Comparison of ENCODE assay signal across 18 cellular contexts in genomic region chr2:8892149-8892548, GRCh38.
"Had no signal": no experiment of that assay in that cellular context is flagged by ENCODE, and none has a peak within 500 bp of the region (broad histone marks: within the 10 kb centered on the region; RNA-seq: fewer than 3 reads in every experiment).

No MANE protein-coding gene starts in this region.

- ATAC-seq: activated T-cell treated with anti-CD3 and anti-CD28 coated beads, Interleukin-2, amount 50 U/mL, for 72 hours; foreskin keratinocyte; natural killer cell treated with Interleukin-12 subunit alpha and Interleukin-12 subunit beta and Interleukin-15 and Interleukin-18, amount 100 ng/mL, for 72 hours had no signal

- H3K4me1 ChIP-seq: foreskin keratinocyte, testis had no signal

- H3K27me3 Mint-ChIP-seq: activated CD4-positive, alpha-beta memory T cell treated with anti-CD3 and anti-CD28 coated beads, Interleukin-2, amount 10 ng/mL, durations not matched to agents 7 days and 5 days; activated naive CD4-positive, alpha-beta T cell treated with anti-CD3 and anti-CD28 coated beads, Interleukin-2, amount 10 ng/mL, durations not matched to agents 7 days and 5 days; natural killer cell treated with Interleukin-12 subunit alpha and Interleukin-12 subunit beta and Interleukin-15 and Interleukin-18, amount 100 ng/mL, for 72 hours had no signal

- H3K27ac ChIP-seq: foreskin keratinocyte, hepatocyte, testis had no signal

- H3K27ac Mint-ChIP-seq: activated CD4-positive, alpha-beta memory T cell treated with anti-CD3 and anti-CD28 coated beads, Interleukin-2, amount 10 ng/mL, durations not matched to agents 7 days and 5 days; activated CD4-positive, alpha-beta T cell treated with anti-CD3 and anti-CD28 coated beads, Interleukin-2, amount 10 ng/mL, durations not matched to agents 24 days and 14 days; activated naive CD4-positive, alpha-beta T cell treated with anti-CD3 and anti-CD28 coated beads, Interleukin-2, amount 10 ng/mL, durations not matched to agents 7 days and 5 days; activated T-cell treated with anti-CD3 and anti-CD28 coated beads, Interleukin-2, amount 50 U/mL, for 72 hours; natural killer cell treated with Interleukin-12 subunit alpha and Interleukin-12 subunit beta and Interleukin-15 and Interleukin-18, amount 100 ng/mL, for 72 hours had no signal

- H3K4me3 ChIP-seq: hepatocyte, spleen, testis had no signal

- H3K9me3 ChIP-seq: testis had no signal

- FAIRE-seq: endometrium had no signal

- H3K27me3 ChIP-seq: foreskin keratinocyte, hepatocyte, spleen, testis had no signal

- DNase-seq: activated CD4-positive, alpha-beta memory T cell treated with anti-CD3 and anti-CD28 coated beads, Interleukin-2, amount 10 ng/mL, durations not matched to agents 7 days and 5 days; activated CD4-positive, alpha-beta T cell treated with anti-CD3 and anti-CD28 coated beads, Interleukin-2, amount 10 ng/mL, durations not matched to agents 24 days and 14 days; activated effector memory CD4-positive, alpha-beta T cell treated with Interleukin-2 at 50 U/mL for 16 hours; activated naive CD4-positive, alpha-beta T cell treated with anti-CD3 and anti-CD28 coated beads, Interleukin-2, amount 10 ng/mL, durations not matched to agents 7 days and 5 days; activated T-cell treated with anti-CD3 and anti-CD28 coated beads, Interleukin-2, amount 50 U/mL, for 72 hours; foreskin keratinocyte; immature natural killer cell; kidney glomerular epithelial cell; posterior cingulate gyrus; spleen; stimulated activated CD4-positive, alpha-beta T cell treated with anti-CD3 and anti-CD28 coated beads, Interleukin-4, amount 100 ng/mL, for 1 hour; stimulated activated naive CD4-positive, alpha-beta T cell; testis; trophoblast cell had no signal

- H3K4me3 Mint-ChIP-seq: activated CD4-positive, alpha-beta memory T cell treated with anti-CD3 and anti-CD28 coated beads, Interleukin-2, amount 10 ng/mL, durations not matched to agents 7 days and 5 days; activated CD4-positive, alpha-beta T cell treated with anti-CD3 and anti-CD28 coated beads, Interleukin-2, amount 10 ng/mL, durations not matched to agents 24 days and 14 days; activated naive CD4-positive, alpha-beta T cell treated with anti-CD3 and anti-CD28 coated beads, Interleukin-2, amount 10 ng/mL, durations not matched to agents 7 days and 5 days; activated T-cell treated with anti-CD3 and anti-CD28 coated beads, Interleukin-2, amount 50 U/mL, for 72 hours; brain; immature natural killer cell; natural killer cell treated with Interleukin-12 subunit alpha and Interleukin-12 subunit beta and Interleukin-15 and Interleukin-18, amount 100 ng/mL, for 72 hours had no signal

- H3K36me3 Mint-ChIP-seq: activated naive CD4-positive, alpha-beta T cell treated with anti-CD3 and anti-CD28 coated beads, Interleukin-2, amount 10 ng/mL, durations not matched to agents 7 days and 5 days; natural killer cell treated with Interleukin-12 subunit alpha and Interleukin-12 subunit beta and Interleukin-15 and Interleukin-18, amount 100 ng/mL, for 72 hours had no signal

- H3K4me1 Mint-ChIP-seq: activated CD4-positive, alpha-beta memory T cell treated with anti-CD3 and anti-CD28 coated beads, Interleukin-2, amount 10 ng/mL, durations not matched to agents 7 days and 5 days; activated CD4-positive, alpha-beta T cell treated with anti-CD3 and anti-CD28 coated beads, Interleukin-2, amount 10 ng/mL, durations not matched to agents 24 days and 14 days; activated naive CD4-positive, alpha-beta T cell treated with anti-CD3 and anti-CD28 coated beads, Interleukin-2, amount 10 ng/mL, durations not matched to agents 7 days and 5 days; immature natural killer cell had no signal
